In the genomic region with DNA sequence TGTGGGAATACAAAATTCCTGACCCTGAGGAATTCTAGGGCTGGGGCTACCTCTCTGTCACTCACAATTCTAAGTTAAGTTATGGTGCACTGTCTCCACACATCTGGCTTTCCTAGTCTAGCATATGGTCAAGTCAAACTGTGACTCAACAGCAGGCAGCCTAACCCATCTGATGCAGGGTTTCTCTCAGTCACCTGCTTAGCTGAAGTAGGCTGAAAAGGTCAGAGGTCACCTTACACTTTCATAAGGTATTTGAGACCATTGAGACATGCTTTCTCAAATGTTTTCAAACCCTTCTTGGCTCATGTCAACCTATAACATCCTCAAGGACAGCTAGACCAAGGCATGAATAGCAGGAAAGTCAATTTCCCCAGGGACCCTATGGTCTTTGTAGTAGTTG, we compare ENCODE assay signal across 22 cellular contexts.
"Had no signal": no experiment of that assay in that cellular context is flagged by ENCODE, and none has a peak within 500 bp of the region (broad histone marks: within the 10 kb centered on the region; RNA-seq: fewer than 3 reads in every experiment).

No MANE protein-coding gene starts in this region.

- ATAC-seq: body of pancreas had no signal

- H3K4me3 ChIP-seq: body of pancreas, left ventricle myocardium inferior, prostate gland, right atrium auricular region, tibial nerve, vagina had no signal

- H3K4me1 ChIP-seq: body of pancreas, left ventricle myocardium inferior, prostate gland had no signal

- H3K36me3 ChIP-seq: left ventricle myocardium inferior, prostate gland, right atrium auricular region, tibial nerve, vagina had no signal

- H3K27ac ChIP-seq: body of pancreas, left ventricle myocardium inferior, prostate gland, right atrium auricular region, tibial nerve, vagina, VCaP had no signal

- H3K36me3 Mint-ChIP-seq: immature natural killer cell had no signal

- H3K27me3 Mint-ChIP-seq: activated naive CD8-positive, alpha-beta T cell treated with anti-CD3 and anti-CD28 coated beads, Interleukin-2, amount 10 ng/mL, durations not matched to agents 7 days and 5 days; stimulated activated naive CD8-positive, alpha-beta T cell treated with anti-CD3 and anti-CD28 coated beads, Interleukin-15, Interleukin-2, amounts not matched to agents 100 ng/mL and 50 ng/mL, for 24 hours had no signal

- H3K9me3 ChIP-seq: body of pancreas, left ventricle myocardium inferior, prostate gland, right atrium auricular region, tibial nerve, vagina had no signal

- FAIRE-seq: colon, endometrium had no signal

- H3K27ac Mint-ChIP-seq: activated naive CD8-positive, alpha-beta T cell treated with anti-CD3 and anti-CD28 coated beads, Interleukin-2, amount 10 ng/mL, durations not matched to agents 7 days and 5 days; stimulated activated naive CD8-positive, alpha-beta T cell treated with anti-CD3 and anti-CD28 coated beads, Interleukin-15, Interleukin-2, amounts not matched to agents 100 ng/mL and 50 ng/mL, for 24 hours had no signal

- H3K9me3 Mint-ChIP-seq: activated naive CD8-positive, alpha-beta T cell treated with anti-CD3 and anti-CD28 coated beads, Interleukin-2, amount 10 ng/mL, durations not matched to agents 7 days and 5 days; immature natural killer cell; stimulated activated naive CD8-positive, alpha-beta T cell treated with anti-CD3 and anti-CD28 coated beads, Interleukin-15, Interleukin-2, amounts not matched to agents 100 ng/mL and 50 ng/mL, for 24 hours had no signal

- H3K4me3 Mint-ChIP-seq: activated naive CD8-positive, alpha-beta T cell treated with anti-CD3 and anti-CD28 coated beads, Interleukin-2, amount 10 ng/mL, durations not matched to agents 7 days and 5 days; immature natural killer cell; stimulated activated naive CD8-positive, alpha-beta T cell treated with anti-CD3 and anti-CD28 coated beads, Interleukin-15, Interleukin-2, amounts not matched to agents 100 ng/mL and 50 ng/mL, for 24 hours had no signal

- DNase-seq: activated CD4-positive, alpha-beta T cell treated with anti-CD3 and anti-CD28 coated beads, Interleukin-2, amount 50 U/mL, for 4 hours; activated gamma-delta T cell treated with Interleukin-2 at 50 U/mL for 16 hours; activated naive CD8-positive, alpha-beta T cell treated with anti-CD3 and anti-CD28 coated beads, Interleukin-2, amount 10 ng/mL, durations not matched to agents 7 days and 5 days; amygdala; body of pancreas; central memory CD4-positive, alpha-beta T cell; erythroblast; foreskin melanocyte; immature natural killer cell; kidney glomerular epithelial cell; left ventricle myocardium inferior; mammary epithelial cell; stimulated activated CD4-positive, alpha-beta T cell treated with anti-CD3 and anti-CD28 coated beads, Interleukin-2, amount 100 ng/mL, for 24 hours; T-helper 2 cell had no signal

- H3K27me3 ChIP-seq: body of pancreas, right atrium auricular region, tibial nerve, vagina had no signal
